Comparison of ENCODE assay signal across 8 cellular contexts in genomic region chr17:17723354-17724261, GRCh38. TPM values are rescaled to one million over a fixed set of nuclear protein-coding genes. Genes with fewer than 3 reads are reported as not detected.
DNase-seq lines count a peak whose midpoint lies in the region; ATAC-seq and TF ChIP-seq lines count a peak whose summit lies in the region.

No MANE protein-coding gene starts in this region.

- ATAC-seq in GM21381 (IDR thresholded peaks at IDR 0.05; ENCODE audit: unreplicated experiment) (no peak), GM19324 (IDR thresholded peaks at IDR 0.05; ENCODE audit: low FRiP score, unreplicated experiment) (no peak)

- H3K9me3 ChIP-seq in Loucy (ENCODE audit: insufficient read depth, low read depth, low read length) (no peaks in the 10 kb centered on the region), neutrophil (no peaks in the 10 kb centered on the region)

- H4K20me1 ChIP-seq in Loucy (ENCODE audit: insufficient read depth, low read length, poor library complexity, severe bottlenecking), result peaks cover 81% of the 10 kb centered on the region

- H3K9me2 ChIP-seq in Loucy (replicated peaks; ENCODE audit: low read depth, low read length), result no peaks in the 10 kb centered on the region

- peak; percentile 67 for DNase-seq in COR-L47 (lab: John Stamatoyannopoulos, UW)
- peak; percentile 50 to 55 for DNase-seq in activated T-cell treated with anti-CD3 and anti-CD28 coated beads, Interleukin-2, amount 50 U/mL, for 48 hours
- DNase-seq in fibroblast of the aortic adventitia (ENCODE audit: low read depth), result peak; percentile 77
- DNase-seq in SKM-1 (lab: John Stamatoyannopoulos, UW; ENCODE audit: unreplicated experiment), result no peak

- H3K27me3 ChIP-seq in Loucy (ENCODE audit: insufficient read depth, low read length, poor library complexity, severe bottlenecking) (no peaks in the 10 kb centered on the region), neutrophil (peaks cover 63% of the 10 kb centered on the region)

- H3K9ac ChIP-seq in Loucy (ENCODE audit: low read depth, low read length, poor library complexity, severe bottlenecking), result peak overlapping the region; percentile 67

- peak overlapping the region; percentile 61 for H3K4me2 ChIP-seq in Loucy (ENCODE audit: low read depth, low read length, poor library complexity, severe bottlenecking)

- H3K79me2 ChIP-seq in Loucy (ENCODE audit: insufficient read depth, low read length), result peaks cover 100% of the 10 kb centered on the region

- H3K4me3 ChIP-seq in Loucy (ENCODE audit: low read length, poor library complexity, severe bottlenecking), result peak overlapping the region; percentile 73
- H3K4me3 ChIP-seq in fibroblast of the aortic adventitia (ENCODE audit: low read depth, low read length), result peak overlapping the region; percentile 60
- H3K4me3 ChIP-seq in neutrophil (ENCODE audit: low read depth in 1 of 2, low read length in 1 of 2), result peak overlapping the region; percentile 6 to 56

- H3K36me3 ChIP-seq in Loucy (ENCODE audit: insufficient read depth, low read length) (peaks cover 17% of the 10 kb centered on the region; the same call in 1 of the 2 replicates), neutrophil (no peaks in the 10 kb centered on the region)

- H3K4me1 ChIP-seq in Loucy (ENCODE audit: insufficient read depth, low read length, poor library complexity, severe bottlenecking), result peaks cover 3% of the 10 kb centered on the region
- peaks cover 33 to 38% of the 10 kb centered on the region in 2 experiments for H3K4me1 ChIP-seq in neutrophil (ENCODE audit: control insufficient read depth in 1 of 2, insufficient read depth in 1 of 2, low read depth in 1 of 2, low read length in 1 of 2)

- no peak overlapping the region for H3K27ac ChIP-seq in neutrophil

- TF ChIP-seq CTCF in Loucy (conservative IDR thresholded peaks at IDR 0.05; ENCODE audit: low read length) (no peak), fibroblast of the aortic adventitia (IDR thresholded peaks at IDR 0.05; ENCODE audit: insufficient read depth, low read length) (no peak), neutrophil (IDR thresholded peaks at IDR 0.05) (no peak)

- H3F3A ChIP-seq in Loucy (ENCODE audit: low read depth), result no peaks in the 10 kb centered on the region

- no peak overlapping the region for H2AFZ ChIP-seq in Loucy (ENCODE audit: low read length)

RNA-seq across cellular contexts. Expression of gene RAI1, which starts 42.4 kb away (rescaled TPM):
- total RNA-seq in fibroblast of the aortic adventitia (ENCODE audit: low replicate concordance), result 7.5 and 9.1 TPM in 2 replicates
